In the genomic region with DNA sequence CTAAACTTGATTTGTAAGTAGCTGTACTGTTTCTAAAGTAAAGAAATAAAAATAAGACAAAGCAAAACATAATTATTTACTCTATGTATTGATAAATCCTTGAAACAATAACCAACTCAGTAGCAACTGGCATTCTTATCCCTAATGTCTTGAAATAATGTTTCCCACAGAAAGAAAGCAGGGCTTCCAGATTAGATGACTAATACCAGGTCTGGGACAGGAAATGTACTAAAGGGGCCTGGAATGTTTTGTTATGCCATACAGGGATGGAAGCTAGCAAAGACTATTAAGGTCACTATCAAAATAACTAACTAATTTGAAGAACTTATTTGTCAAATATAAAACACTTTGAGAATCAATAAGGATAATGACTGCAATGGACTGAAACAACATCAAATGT, we compare ENCODE assay signal across 11 cellular contexts.
DNase-seq lines count a peak whose midpoint lies in the region; ATAC-seq and TF ChIP-seq lines count a peak whose summit lies in the region.
"Had no signal": no experiment of that assay in that cellular context is flagged by ENCODE, and none has a peak within 500 bp of the region (broad histone marks: within the 10 kb centered on the region; RNA-seq: fewer than 3 reads in every experiment).

No MANE protein-coding gene starts in this region.

- H3K27me3 ChIP-seq in SJSA1 (replicated peaks): no peaks in the 10 kb centered on the region

- no peak overlapping the region for H3K4me3 ChIP-seq in SJSA1
- H3K4me3 ChIP-seq in epithelial cell of proximal tubule (ENCODE audit: low read depth, low read length): no peak overlapping the region

- H3K36me3 ChIP-seq in SJSA1: 0 out of 2 replicates have a peak, but pooled peaks cover 2% of the 10 kb centered on the region

- H3K36me3 Mint-ChIP-seq in nephron progenitor cell (ENCODE audit: low read depth): peaks cover 44% of the 10 kb centered on the region

- no peaks in the 10 kb centered on the region for H3K27me3 Mint-ChIP-seq in nephron progenitor cell (ENCODE audit: low read depth, poor library complexity)

- H3K27ac Mint-ChIP-seq in nephron progenitor cell: no peak overlapping the region
- H3K27ac Mint-ChIP-seq: nephron had no signal

- no peak overlapping the region for H3K4me3 Mint-ChIP-seq in nephron progenitor cell
- H3K4me3 Mint-ChIP-seq: nephron had no signal

- peaks cover 9% of the 10 kb centered on the region for H3K4me1 ChIP-seq in SJSA1 (replicated peaks)

- peak overlapping the region; percentile 33 for H3K27ac ChIP-seq in SJSA1

- H3K9me3 Mint-ChIP-seq in nephron progenitor cell: no peaks in the 10 kb centered on the region
- H3K9me3 Mint-ChIP-seq: nephron had no signal

- peak; percentile 89 for DNase-seq in ELR (ENCODE audit: low read depth)
- DNase-seq in SJSA1 (ENCODE audit: low read depth in 1 of 2, low spot score in 2 of 2): peak in 1 of 2 experiments; percentile 61
- peak; percentile 46 for DNase-seq in epithelial cell of proximal tubule (ENCODE audit: low read depth)
- DNase-seq in renal cortical epithelial cell (ENCODE audit: low read depth): peak; percentile 90
- no peak for DNase-seq in nephron progenitor cell
- no peak for DNase-seq in G401 (ENCODE audit: low spot score)
- no peak for DNase-seq in SIG-M5 (lab: John Stamatoyannopoulos, UW)
- DNase-seq: NCI-H2171, T1000 had no signal

- in situ Hi-C loops in G401 (cut with HindIII; ENCODE audit: low sequenced_read_pairs): no loop called here

- H3K9me3 ChIP-seq in SJSA1 (replicated peaks): no peaks in the 10 kb centered on the region

- no peaks in the 10 kb centered on the region for H3K4me1 Mint-ChIP-seq in nephron progenitor cell
- H3K4me1 Mint-ChIP-seq: nephron had no signal

- no peak for TF ChIP-seq CTCF in epithelial cell of proximal tubule (conservative IDR thresholded peaks at IDR 0.05; ENCODE audit: low read depth, low read length)
- TF ChIP-seq CTCF in nephron progenitor cell (IDR thresholded peaks at IDR 0.05): no peak

- ATAC-seq in GM21423 (IDR thresholded peaks at IDR 0.05; ENCODE audit: unreplicated experiment): no peak

Comparison
In these comparisons a context has a peak if more than half of its experiments do, and no peak if none do; other contexts are left out.
1. DNase-seq: peak in ELR (single experiment), epithelial cell of proximal tubule (single experiment) and renal cortical epithelial cell (single experiment); none in nephron progenitor cell (single experiment), G401 (single experiment) and SIG-M5 (single experiment).